In the genomic region with DNA sequence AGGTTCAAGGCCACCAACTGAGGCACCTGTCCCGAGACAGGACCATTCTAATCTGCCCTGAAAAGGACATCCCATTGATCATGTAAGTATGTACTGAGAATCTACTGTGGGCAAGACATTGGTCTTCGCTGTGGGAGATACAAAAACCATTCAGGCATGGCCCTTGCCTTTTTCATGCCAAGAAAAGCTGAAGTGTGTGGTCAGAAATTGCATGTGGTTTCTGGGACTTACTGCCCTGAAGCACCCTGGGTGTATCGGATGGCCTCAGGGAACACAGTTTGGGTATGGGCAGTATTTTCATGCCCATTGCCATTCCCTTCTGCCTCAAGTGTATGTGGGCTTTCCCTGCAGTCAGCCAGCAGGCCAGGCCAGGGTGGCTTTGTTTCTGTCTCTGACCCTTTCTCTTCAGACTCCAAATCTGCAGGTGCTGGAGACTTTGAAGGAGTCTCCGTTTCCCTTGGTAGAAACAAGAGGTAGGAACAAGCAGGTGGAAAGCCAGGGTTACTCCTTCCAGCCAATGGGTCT, we compare ENCODE assay signal across 14 cellular contexts.
DNase-seq lines count a peak whose midpoint lies in the region; ATAC-seq and TF ChIP-seq lines count a peak whose summit lies in the region.
"Had no signal": no experiment of that assay in that cellular context is flagged by ENCODE, and none has a peak within 500 bp of the region (broad histone marks: within the 10 kb centered on the region; RNA-seq: fewer than 3 reads in every experiment).

No MANE protein-coding gene starts in this region.

- ATAC-seq in activated CD8-positive, alpha-beta T cell treated with anti-CD3 and anti-CD28 coated beads for 36 hours = no peak
- ATAC-seq in HG03354 (IDR thresholded peaks at IDR 0.05; ENCODE audit: poor library complexity, severe bottlenecking, unreplicated experiment) (no peak), GM18511 (IDR thresholded peaks at IDR 0.05; ENCODE audit: unreplicated experiment) (no peak)
- ATAC-seq: esophagus mucosa had no signal

- H3K4ac ChIP-seq in mesendoderm (ENCODE audit: low read depth, low read length) = no peak overlapping the region

- no peak overlapping the region for H3K56ac ChIP-seq in mesendoderm (ENCODE audit: low read length)

- no peaks in the 10 kb centered on the region for H3K9me3 Mint-ChIP-seq in activated naive CD4-positive, alpha-beta T cell treated with anti-CD3 and anti-CD28 coated beads, Interleukin-2, amount 10 ng/mL, durations not matched to agents 7 days and 5 days
- H3K9me3 Mint-ChIP-seq in activated CD8-positive, alpha-beta T cell treated with anti-CD3 and anti-CD28 coated beads for 36 hours = no peaks in the 10 kb centered on the region

- no peak for DNase-seq in activated naive CD4-positive, alpha-beta T cell treated with anti-CD3 and anti-CD28 coated beads, Interleukin-2, amount 10 ng/mL, durations not matched to agents 7 days and 5 days
- DNase-seq in activated naive CD4-positive, alpha-beta T cell treated with anti-CD3 and anti-CD28 coated beads, Interleukin-2, amount 50 U/mL, for 16 hours = no peak
- no peak for DNase-seq in activated CD8-positive, alpha-beta T cell treated with anti-CD3 and anti-CD28 coated beads for 36 hours
- DNase-seq in mesendoderm = no peak
- DNase-seq in retina = no peak
- DNase-seq: AML-193, GF-D8, MG63, OCI-M1, spleen had no signal

- no peak overlapping the region for H3K18ac ChIP-seq in mesendoderm (ENCODE audit: low read length)

- H3K4me2 ChIP-seq in mesendoderm (ENCODE audit: low read length) = no peak overlapping the region

- peaks cover 4% of the 10 kb centered on the region for H3K4me1 ChIP-seq in mesendoderm (ENCODE audit: control insufficient read depth, low read depth, low read length)
- peaks cover 3 to 22% (median 18%) of the 10 kb centered on the region in 5 donors for H3K4me1 ChIP-seq in subcutaneous abdominal adipose tissue (ENCODE audit: control insufficient read depth in 5 of 5, insufficient read depth in 5 of 5, low read length in 5 of 5)

- H3K9ac ChIP-seq in mesendoderm (ENCODE audit: low read length) = no peak overlapping the region
- H3K9ac ChIP-seq in subcutaneous abdominal adipose tissue (ENCODE audit: low read length in 5 of 5) = no peak overlapping the region

- no peak overlapping the region for H2BK15ac ChIP-seq in mesendoderm (replicated peaks; ENCODE audit: low read depth)

- peaks cover 11% of the 10 kb centered on the region for H3K4me1 Mint-ChIP-seq in activated naive CD4-positive, alpha-beta T cell treated with anti-CD3 and anti-CD28 coated beads, Interleukin-2, amount 10 ng/mL, durations not matched to agents 7 days and 5 days
- peaks cover 21% of the 10 kb centered on the region for H3K4me1 Mint-ChIP-seq in activated CD8-positive, alpha-beta T cell treated with anti-CD3 and anti-CD28 coated beads for 36 hours (ENCODE audit: low read depth)

- H4K8ac ChIP-seq in mesendoderm (ENCODE audit: low read depth, low read length) = no peak overlapping the region

- H3K9me3 ChIP-seq in subcutaneous abdominal adipose tissue (ENCODE audit: control insufficient read depth in 5 of 5, low read length in 5 of 5) = no peaks in the 10 kb centered on the region
- H3K9me3 ChIP-seq: MG63, spleen had no signal

- no peak overlapping the region for H3K27ac ChIP-seq in mesendoderm (ENCODE audit: low read depth, low read length)
- peak overlapping the region; percentile 94 for H3K27ac ChIP-seq in subcutaneous abdominal adipose tissue (ENCODE audit: low read depth, low read length)

- H3K79me1 ChIP-seq in mesendoderm (ENCODE audit: low read length) = no peaks in the 10 kb centered on the region

- peaks cover 25% of the 10 kb centered on the region for H3K27me3 Mint-ChIP-seq in activated naive CD4-positive, alpha-beta T cell treated with anti-CD3 and anti-CD28 coated beads, Interleukin-2, amount 10 ng/mL, durations not matched to agents 7 days and 5 days
- H3K27me3 Mint-ChIP-seq in activated CD8-positive, alpha-beta T cell treated with anti-CD3 and anti-CD28 coated beads for 36 hours = no peaks in the 10 kb centered on the region

- no peak overlapping the region for H3K4me3 ChIP-seq in mesendoderm (ENCODE audit: low read length)
- H3K4me3 ChIP-seq in subcutaneous abdominal adipose tissue (ENCODE audit: low read depth in 1 of 5, low read length in 5 of 5) = no peak overlapping the region
- H3K4me3 ChIP-seq: MG63 had no signal

- POLR2A ChIA-PET in activated CD8-positive, alpha-beta T cell treated with anti-CD3 and anti-CD28 coated beads for 36 hours (lab: Charles Lee) = no interaction called here

- no peak overlapping the region for H2BK5ac ChIP-seq in mesendoderm (ENCODE audit: low read length)

- no peak overlapping the region for H4K5ac ChIP-seq in mesendoderm (ENCODE audit: low read length)

- H2AK5ac ChIP-seq in mesendoderm (ENCODE audit: low read length) = peak overlapping the region; percentile 67

- H3K27ac Mint-ChIP-seq in activated naive CD4-positive, alpha-beta T cell treated with anti-CD3 and anti-CD28 coated beads, Interleukin-2, amount 10 ng/mL, durations not matched to agents 7 days and 5 days = no peak overlapping the region
- H3K27ac Mint-ChIP-seq in activated CD8-positive, alpha-beta T cell treated with anti-CD3 and anti-CD28 coated beads for 36 hours = no peak overlapping the region

- no CpG with 5 or more reads among the region's 4 CpGs for WGBS in mesendoderm (ENCODE audit: extremely low coverage, insufficient coverage, low lambda C conversion rate)

- no peak overlapping the region for H2BK120ac ChIP-seq in mesendoderm (ENCODE audit: low read depth, low read length)

- no peak for TF ChIP-seq CTCF in activated CD8-positive, alpha-beta T cell treated with anti-CD3 and anti-CD28 coated beads for 36 hours (IDR thresholded peaks at IDR 0.05)

- H3K36me3 Mint-ChIP-seq in activated naive CD4-positive, alpha-beta T cell treated with anti-CD3 and anti-CD28 coated beads, Interleukin-2, amount 10 ng/mL, durations not matched to agents 7 days and 5 days = no peaks in the 10 kb centered on the region
- no peaks in the 10 kb centered on the region for H3K36me3 Mint-ChIP-seq in activated CD8-positive, alpha-beta T cell treated with anti-CD3 and anti-CD28 coated beads for 36 hours (ENCODE audit: low read depth)

- peak overlapping the region; percentile 74 for H3K4me3 Mint-ChIP-seq in activated naive CD4-positive, alpha-beta T cell treated with anti-CD3 and anti-CD28 coated beads, Interleukin-2, amount 10 ng/mL, durations not matched to agents 7 days and 5 days
- H3K4me3 Mint-ChIP-seq in activated CD8-positive, alpha-beta T cell treated with anti-CD3 and anti-CD28 coated beads for 36 hours = peak overlapping the region; percentile 75

- H3K27me3 ChIP-seq in mesendoderm (ENCODE audit: insufficient read depth, low read length, poor library complexity) (no peaks in the 10 kb centered on the region), subcutaneous abdominal adipose tissue (ENCODE audit: control insufficient read depth in 5 of 5, insufficient read depth in 4 of 5, low read length in 5 of 5) (no peaks in the 10 kb centered on the region)
- H3K27me3 ChIP-seq: MG63 had no signal

- intact Hi-C loops in activated CD8-positive, alpha-beta T cell treated with anti-CD3 and anti-CD28 coated beads for 36 hours (cut with micrococcal nuclease) = no loop called here

- CTCF ChIA-PET in activated naive CD4-positive, alpha-beta T cell treated with anti-CD3 and anti-CD28 coated beads, Interleukin-2, amount 10 ng/mL, durations not matched to agents 7 days and 5 days (lab: Charles Lee) = interaction anchor here (0.6 kb wide), 1 partner anchor 260 kb away, joined by 3 read pairs; no protein-coding TSS in a partner anchor
- CTCF ChIA-PET in activated CD8-positive, alpha-beta T cell treated with anti-CD3 and anti-CD28 coated beads for 36 hours (lab: Charles Lee) = interaction anchor here (1.0 kb wide), 1 partner anchor 18 kb away, joined by 3 read pairs; no protein-coding TSS in a partner anchor

- H3K79me2 ChIP-seq in mesendoderm (ENCODE audit: control insufficient read depth, insufficient read depth, low read length) = no peaks in the 10 kb centered on the region

- H3K36me3 ChIP-seq in mesendoderm (ENCODE audit: control insufficient read depth, insufficient read depth, low read length) = no peaks in the 10 kb centered on the region
- H3K36me3 ChIP-seq in subcutaneous abdominal adipose tissue (ENCODE audit: control insufficient read depth in 5 of 5, insufficient read depth in 5 of 5, low read length in 5 of 5) = no peaks in the 10 kb centered on the region
- H3K36me3 ChIP-seq: MG63, spleen had no signal

- H3K23ac ChIP-seq in mesendoderm (ENCODE audit: low read length) = no peak overlapping the region
